Comparison of ENCODE assay signal across 21 cellular contexts in genomic region chr12:67803450-67804034, GRCh38.
"Had no signal": no experiment of that assay in that cellular context is flagged by ENCODE, and none has a peak within 500 bp of the region (broad histone marks: within the 10 kb centered on the region; RNA-seq: fewer than 3 reads in every experiment).

No MANE protein-coding gene starts in this region.

- H3K4me3 Mint-ChIP-seq: activated B cell treated with CpG ODN at 0.5 μM for 24 hours; activated CD4-positive, alpha-beta memory T cell treated with anti-CD3 and anti-CD28 coated beads, Interleukin-2, amount 10 ng/mL, durations not matched to agents 7 days and 5 days; activated CD8-positive, alpha-beta memory T cell treated with anti-CD3 and anti-CD28 coated beads, Interleukin-2, amount 10 ng/mL, durations not matched to agents 7 days and 5 days; activated naive CD4-positive, alpha-beta T cell treated with anti-CD3 and anti-CD28 coated beads for 36 hours; central memory CD8-positive, alpha-beta T cell; stimulated activated memory B cell treated with anti-CD40 and anti-IgM and Interleukin-4, amounts not matched to agents 10 μg/mL and 1 μg/mL and 100 μg/mL, for 72 hours; T-helper 1 cell treated with Interleukin-12 subunit alpha and Interleukin-12 subunit beta and Interleukin-4 antibody, amounts not matched to agents 30 μg/mL and 1 μg/mL, for 36 hours had no signal

- H3K27ac Mint-ChIP-seq: activated B cell treated with CpG ODN at 0.5 μM for 24 hours; activated CD4-positive, alpha-beta memory T cell treated with anti-CD3 and anti-CD28 coated beads, Interleukin-2, amount 10 ng/mL, durations not matched to agents 7 days and 5 days; activated CD8-positive, alpha-beta memory T cell treated with anti-CD3 and anti-CD28 coated beads, Interleukin-2, amount 10 ng/mL, durations not matched to agents 7 days and 5 days; activated naive CD4-positive, alpha-beta T cell treated with anti-CD3 and anti-CD28 coated beads for 36 hours; activated T-helper 2 cell treated with anti-CD3 and anti-CD28 coated beads, Interferon-gamma antibody, Interleukin-2, Interleukin-4, amounts not matched to agents 10 μg/mL and 5 μg/mL and 100 μg/mL, durations not matched to agents 14 hours and 24 hours and 36 hours; stimulated activated memory B cell treated with anti-CD40 and anti-IgM and Interleukin-4, amounts not matched to agents 10 μg/mL and 1 μg/mL and 100 μg/mL, for 72 hours; T-helper 1 cell treated with Interleukin-12 subunit alpha and Interleukin-12 subunit beta and Interleukin-4 antibody, amounts not matched to agents 30 μg/mL and 1 μg/mL, for 36 hours had no signal

- H3K9me3 Mint-ChIP-seq: activated B cell treated with CpG ODN at 0.5 μM for 24 hours; activated CD4-positive, alpha-beta memory T cell treated with anti-CD3 and anti-CD28 coated beads, Interleukin-2, amount 10 ng/mL, durations not matched to agents 7 days and 5 days; activated naive CD4-positive, alpha-beta T cell treated with anti-CD3 and anti-CD28 coated beads for 36 hours; activated T-helper 2 cell treated with anti-CD3 and anti-CD28 coated beads, Interferon-gamma antibody, Interleukin-2, Interleukin-4, amounts not matched to agents 10 μg/mL and 5 μg/mL and 100 μg/mL, durations not matched to agents 14 hours and 24 hours and 36 hours; central memory CD8-positive, alpha-beta T cell; naive thymus-derived CD8-positive, alpha-beta T cell; stimulated activated memory B cell treated with anti-CD40 and anti-IgM and Interleukin-4, amounts not matched to agents 10 μg/mL and 1 μg/mL and 100 μg/mL, for 72 hours; T-helper 1 cell treated with Interleukin-12 subunit alpha and Interleukin-12 subunit beta and Interleukin-4 antibody, amounts not matched to agents 30 μg/mL and 1 μg/mL, for 36 hours had no signal

- H3K27ac ChIP-seq: brain microvascular endothelial cell, gastrocnemius medialis, heart right ventricle, pancreas, thyroid gland had no signal

- H3K36me3 ChIP-seq: brain microvascular endothelial cell, gastrocnemius medialis, heart right ventricle, pancreas, thyroid gland had no signal

- ATAC-seq: gastrocnemius medialis, heart right ventricle, pancreas, sciatic nerve had no signal

- FAIRE-seq: pancreas, TTC549, urothelium cell line had no signal

- H3K4me1 Mint-ChIP-seq: activated B cell treated with CpG ODN at 0.5 μM for 24 hours had no signal

- DNase-seq: activated B cell treated with CpG ODN at 0.5 μM for 24 hours, aorta, brain microvascular endothelial cell, cortex of kidney, gastrocnemius medialis, heart right ventricle, mesenchymal stem cell, mucosa of descending colon, pancreas, thyroid gland had no signal

- H3K9me3 ChIP-seq: gastrocnemius medialis, heart right ventricle, mucosa of descending colon, pancreas, thyroid gland had no signal

- H3K27me3 ChIP-seq: brain microvascular endothelial cell, gastrocnemius medialis, heart right ventricle, pancreas, thyroid gland had no signal

- H3K36me3 Mint-ChIP-seq: naive thymus-derived CD8-positive, alpha-beta T cell; stimulated activated memory B cell treated with anti-CD40 and anti-IgM and Interleukin-4, amounts not matched to agents 10 μg/mL and 1 μg/mL and 100 μg/mL, for 72 hours had no signal

- H3K27me3 Mint-ChIP-seq: activated B cell treated with CpG ODN at 0.5 μM for 24 hours; activated CD8-positive, alpha-beta memory T cell treated with anti-CD3 and anti-CD28 coated beads, Interleukin-2, amount 10 ng/mL, durations not matched to agents 7 days and 5 days; central memory CD8-positive, alpha-beta T cell; naive thymus-derived CD8-positive, alpha-beta T cell had no signal

- H3K4me3 ChIP-seq: gastrocnemius medialis, heart right ventricle, mucosa of descending colon, pancreas, thyroid gland had no signal
